ENCODE assay signal across 8 cellular contexts in genomic region chr20:49669601-49670189, GRCh38. TPM values are rescaled to one million over a fixed set of nuclear protein-coding genes. Genes with fewer than 3 reads are reported as not detected.
DNase-seq lines count a peak whose midpoint lies in the region; ATAC-seq and TF ChIP-seq lines count a peak whose summit lies in the region.

No MANE protein-coding gene starts in this region.

- H3K4me3 Mint-ChIP-seq in endodermal cell, result no peak overlapping the region

- no peak overlapping the region for H3K27ac Mint-ChIP-seq in endodermal cell

- no peaks in the 10 kb centered on the region for H3K9me2 ChIP-seq in Loucy (replicated peaks; ENCODE audit: low read depth, low read length)

- no peak for TF ChIP-seq CTCF in GM10248 (IDR thresholded peaks at IDR 0.05; ENCODE audit: control extremely low read depth, extremely low read depth, low read depth, missing control alignments)
- no peak for TF ChIP-seq CTCF in Loucy (conservative IDR thresholded peaks at IDR 0.05; ENCODE audit: low read length)
- no peak for TF ChIP-seq CTCF in brain microvascular endothelial cell (IDR thresholded peaks at IDR 0.05; ENCODE audit: low read depth, low read length, missing control alignments)
- no peak for TF ChIP-seq CTCF in endodermal cell (conservative IDR thresholded peaks at IDR 0.05)

- no peak overlapping the region for H3K9ac ChIP-seq in Loucy (ENCODE audit: low read depth, low read length, poor library complexity, severe bottlenecking)
- no peak overlapping the region for H3K9ac ChIP-seq in endodermal cell (ENCODE audit: extremely low read depth, low read length, poor library complexity, severe bottlenecking)

- CTCF ChIA-PET in GM10248 (lab: Yijun Ruan, JAX), result interaction anchor here (1.1 to 3.6 kb wide), 10 partner anchors 10 to 177 kb away, joined by 3 to 16 read pairs (median 4); no protein-coding TSS in a partner anchor

- 95% methylated on average over 4 to 7 of the region's 7 CpGs for WGBS in endodermal cell (ENCODE audit: insufficient coverage in 1 of 2, insufficient read length in 1 of 2), 2 experiments

- peak; percentile 32 for DNase-seq in GM10248 (ENCODE audit: extremely low spot score)
- DNase-seq in left lobe of liver (ENCODE audit: low spot score), result no peak
- no peak for DNase-seq in medulla oblongata (ENCODE audit: extremely low spot score)
- no peak for DNase-seq in brain microvascular endothelial cell
- DNase-seq in endodermal cell, result no peak
- DNase-seq in cerebellum (ENCODE audit: low spot score), result no peak

- H2AFZ ChIP-seq in Loucy (ENCODE audit: low read length), result no peak overlapping the region

- peak overlapping the region; percentile 7 for H3K4me2 ChIP-seq in Loucy (ENCODE audit: low read depth, low read length, poor library complexity, severe bottlenecking)

- H3K36me3 ChIP-seq in Loucy (ENCODE audit: insufficient read depth, low read length) (no peaks in the 10 kb centered on the region), brain microvascular endothelial cell (replicated peaks) (no peaks in the 10 kb centered on the region), endodermal cell (ENCODE audit: control insufficient read depth, insufficient read depth, low read length) (no peaks in the 10 kb centered on the region)

- peaks cover 36% of the 10 kb centered on the region for H3K4me1 Mint-ChIP-seq in endodermal cell

- peaks cover 12% of the 10 kb centered on the region for H3K4me1 ChIP-seq in Loucy (ENCODE audit: insufficient read depth, low read length, poor library complexity, severe bottlenecking)
- peaks cover 10% of the 10 kb centered on the region for H3K4me1 ChIP-seq in endodermal cell (ENCODE audit: control insufficient read depth, insufficient read depth, low read length)

- H4K20me1 ChIP-seq in Loucy (ENCODE audit: insufficient read depth, low read length, poor library complexity, severe bottlenecking), result peaks cover 6% of the 10 kb centered on the region

- no peaks in the 10 kb centered on the region for H3K27me3 Mint-ChIP-seq in endodermal cell (ENCODE audit: insufficient read depth)

- H3K9me3 Mint-ChIP-seq in endodermal cell, result no peaks in the 10 kb centered on the region

- H3K9me3 ChIP-seq in Loucy (ENCODE audit: insufficient read depth, low read depth, low read length), result no peaks in the 10 kb centered on the region
- H3K9me3 ChIP-seq in endodermal cell (ENCODE audit: control insufficient read depth, low read length), result no peaks in the 10 kb centered on the region

- H3K27ac ChIP-seq in brain microvascular endothelial cell (no peak overlapping the region), endodermal cell (ENCODE audit: low read depth, low read length) (no peak overlapping the region)

- POLR2A ChIA-PET in GM10248 (lab: Yijun Ruan, JAX), result interaction anchor here (0.7 to 0.9 kb wide), 2 partner anchors 24 to 1177 kb away, joined by 4 read pairs; no protein-coding TSS in a partner anchor

- H3K4me3 ChIP-seq in Loucy (ENCODE audit: low read length, poor library complexity, severe bottlenecking) (no peak overlapping the region), brain microvascular endothelial cell (ENCODE audit: low read depth, low read length) (no peak overlapping the region), endodermal cell (ENCODE audit: low read length) (no peak overlapping the region)

- in situ Hi-C loops in brain microvascular endothelial cell (cut with HindIII; ENCODE audit: low pct_ligation_motif_present, low sequenced_read_pairs), result no loop called here

- no peaks in the 10 kb centered on the region for H3K27me3 ChIP-seq in Loucy (ENCODE audit: insufficient read depth, low read length, poor library complexity, severe bottlenecking)
- H3K27me3 ChIP-seq in brain microvascular endothelial cell (replicated peaks), result no peaks in the 10 kb centered on the region
- H3K27me3 ChIP-seq in endodermal cell (ENCODE audit: control insufficient read depth, insufficient read depth, low read length, poor library complexity, severe bottlenecking), result no peaks in the 10 kb centered on the region

- H3F3A ChIP-seq in Loucy (ENCODE audit: low read depth), result no peaks in the 10 kb centered on the region

- H3K79me2 ChIP-seq in Loucy (ENCODE audit: insufficient read depth, low read length), result peaks cover 82% of the 10 kb centered on the region

- H3K36me3 Mint-ChIP-seq in endodermal cell (ENCODE audit: low read depth), result no peaks in the 10 kb centered on the region

- ATAC-seq in GM21447 (IDR thresholded peaks at IDR 0.05; ENCODE audit: unreplicated experiment) (peak; percentile 50), left lobe of liver (peak; percentile 49)

RNA-seq across cellular contexts. Expression of gene B4GALT5, which starts 44.0 kb away (rescaled TPM):
- total RNA-seq in left lobe of liver, result 10.5 TPM
- total RNA-seq in endodermal cell, result 10 to 100 TPM; 57.0 to 58.8 TPM
- polyA plus RNA-seq in endodermal cell (2013, experiment 1 of 2), result 41.0 TPM
- polyA plus RNA-seq in endodermal cell (2013, experiment 2 of 2), result 35.9 TPM
- total RNA-seq in cerebellum, result 38.2 TPM
